In genomic region chr6:15363523-15364400, GRCh38 we compare ENCODE assay signal across 1 cellular context.
TF ChIP-seq lines count a peak whose summit lies in the region.

No MANE protein-coding gene starts in this region.

TF ChIP-seq in WTC11, 78 proteins besides CTCF, POLR2A, EP300 and RAD21 (continued from another document):
- TF ChIP-seq E2F1 (CRISPR knock-in tag; IDR thresholded peaks at IDR 0.05) (no peak), SOX15 (CRISPR knock-in tag; IDR thresholded peaks at IDR 0.05) (no peak), USF2 (CRISPR knock-in tag; IDR thresholded peaks at IDR 0.05) (no peak), ZNF425 (CRISPR knock-in tag; conservative IDR thresholded peaks at IDR 0.05) (no peak), ERG (CRISPR knock-in tag; IDR thresholded peaks at IDR 0.05) (no peak), FOXP1 (CRISPR knock-in tag; IDR thresholded peaks at IDR 0.05; ENCODE audit: borderline replicate concordance) (no peak), ELF4 (CRISPR knock-in tag; IDR thresholded peaks at IDR 0.05; ENCODE audit: low read depth) (no peak)
